Comparison of ENCODE assay signal across 24 cellular contexts in genomic region chr14:32678088-32678487, GRCh38.
A peak's percentile ranks its signal among the peaks of the same experiment; 100 is the strongest.
DNase-seq lines count a peak whose midpoint lies in the region; ATAC-seq and TF ChIP-seq lines count a peak whose summit lies in the region.
"Had no signal": no experiment of that assay in that cellular context is flagged by ENCODE, and none has a peak within 500 bp of the region (broad histone marks: within the 10 kb centered on the region; RNA-seq: fewer than 3 reads in every experiment).

No MANE protein-coding gene starts in this region.

- H3K4me3 Mint-ChIP-seq in type B pancreatic cell: no peak overlapping the region
- H3K4me3 Mint-ChIP-seq: CD14-positive monocyte; CD4-positive, CD25-positive, alpha-beta regulatory T cell; CD8-positive, alpha-beta memory T cell had no signal

- no peaks in the 10 kb centered on the region for H3K9me3 Mint-ChIP-seq in type B pancreatic cell

- dilution Hi-C loops in mammary epithelial cell (cut with HindIII; ENCODE audit: low sequenced_read_pairs): no loop called here

- peak; percentile 22; the same call in 1 of the 2 replicates for TF ChIP-seq RAD21 in Ishikawa (IDR thresholded peaks at IDR 0.05; ENCODE audit: low read depth)

- peaks cover 3% of the 10 kb centered on the region for H3K36me3 Mint-ChIP-seq in type B pancreatic cell
- H3K36me3 Mint-ChIP-seq: CD14-positive monocyte; CD4-positive, alpha-beta memory T cell; CD4-positive, CD25-positive, alpha-beta regulatory T cell; CD8-positive, alpha-beta memory T cell had no signal

- H3K9me3 ChIP-seq in mammary epithelial cell (replicated peaks; ENCODE audit: insufficient read depth, low read length) (no peaks in the 10 kb centered on the region), breast epithelium (no peaks in the 10 kb centered on the region)
- H3K9me3 ChIP-seq: BE2C, BLaER1 had no signal

- no peaks in the 10 kb centered on the region for H3K27me3 ChIP-seq in mammary epithelial cell (ENCODE audit: insufficient read depth, low read length)
- H3K27me3 ChIP-seq in breast epithelium: no peaks in the 10 kb centered on the region
- H3K27me3 ChIP-seq: BE2C, BLaER1 had no signal

- peak overlapping the region; percentile 40 for H2AFZ ChIP-seq in mammary epithelial cell (ENCODE audit: low read depth, low read length)

- no peaks in the 10 kb centered on the region for H3K4me1 ChIP-seq in mammary epithelial cell (ENCODE audit: insufficient read depth, low read length)
- H3K4me1 ChIP-seq in breast epithelium: no peaks in the 10 kb centered on the region
- H3K4me1 ChIP-seq: BLaER1 had no signal

- H3K27ac ChIP-seq in mammary epithelial cell (ENCODE audit: insufficient read depth, low read depth, low read length): no peak overlapping the region
- no peak overlapping the region for H3K27ac ChIP-seq in breast epithelium
- H3K27ac ChIP-seq: BLaER1 had no signal

- H3K4me1 Mint-ChIP-seq in type B pancreatic cell (ENCODE audit: unreplicated experiment): peaks cover 17% of the 10 kb centered on the region
- H3K4me1 Mint-ChIP-seq: CD4-positive, alpha-beta memory T cell; CD8-positive, alpha-beta memory T cell had no signal

- TF ChIP-seq CTCF in mammary epithelial cell (conservative IDR thresholded peaks at IDR 0.05 in 1 of 2, IDR thresholded peaks at IDR 0.05 in 1 of 2; ENCODE audit: extremely low read depth in 1 of 2, insufficient read depth in 1 of 2, low read depth in 1 of 2, low read length in 2 of 2) (no peak), breast epithelium (IDR thresholded peaks at IDR 0.05) (no peak), type B pancreatic cell (conservative IDR thresholded peaks at IDR 0.05) (no peak)

- H3K36me3 ChIP-seq in mammary epithelial cell (ENCODE audit: insufficient read depth, low read length) (no peaks in the 10 kb centered on the region), breast epithelium (no peaks in the 10 kb centered on the region)
- H3K36me3 ChIP-seq: BE2C, BLaER1 had no signal

- H4K20me1 ChIP-seq in mammary epithelial cell (ENCODE audit: insufficient read depth, low read length): no peaks in the 10 kb centered on the region
- H4K20me1 ChIP-seq: BLaER1 had no signal

- H3K27ac Mint-ChIP-seq in type B pancreatic cell: no peak overlapping the region
- H3K27ac Mint-ChIP-seq: CD14-positive monocyte; CD4-positive, alpha-beta memory T cell; CD4-positive, CD25-positive, alpha-beta regulatory T cell; CD8-positive, alpha-beta memory T cell had no signal

- BruUV-seq in mammary epithelial cell (replicated peaks; lab: Mats Ljungman, UMichigan): no TSS peak

- H3K4me2 ChIP-seq in mammary epithelial cell (ENCODE audit: insufficient read depth, low read depth, low read length): no peak overlapping the region
- H3K4me2 ChIP-seq: BLaER1 had no signal

- 26% methylated on average over 3 of the region's 3 CpGs for WGBS in mammary epithelial cell (ENCODE audit: low coverage, missing lambda C conversion rate)

- H3K79me2 ChIP-seq in mammary epithelial cell (ENCODE audit: insufficient read depth, low read length): no peaks in the 10 kb centered on the region

- DNase-seq in mammary epithelial cell (no peak), breast epithelium (ENCODE audit: low spot score in 2 of 2) (no peak), astrocyte of the hippocampus (ENCODE audit: low read depth, low spot score) (peak; percentile 31), left ventricle myocardium superior (no peak), type B pancreatic cell (ENCODE audit: extremely low spot score, unreplicated experiment) (no peak)
- DNase-seq: 8988T; ACHN; BE2C; C1 segment of cervical spinal cord; CD4-positive, alpha-beta memory T cell; CD4-positive, CD25-positive, alpha-beta regulatory T cell; CD8-positive, alpha-beta memory T cell; COR-L47; DMS 273 treated with DMSO at 0.1 percent for 48 hours; DMS153; DMS53; DMS79; DND-41; EL; GDM1 had no signal

- H3K9ac ChIP-seq in mammary epithelial cell (ENCODE audit: insufficient read depth, low read length): no peak overlapping the region
- H3K9ac ChIP-seq: BLaER1 had no signal

- no peaks in the 10 kb centered on the region for H3K27me3 Mint-ChIP-seq in type B pancreatic cell
- H3K27me3 Mint-ChIP-seq: CD4-positive, CD25-positive, alpha-beta regulatory T cell had no signal

- ATAC-seq in left ventricle myocardium superior: no peak
- ATAC-seq: GM12878 had no signal

- intact Hi-C loops in mammary epithelial cell (cut with micrococcal nuclease): no loop called here
- intact Hi-C loops in breast epithelium (cut with DNase I; ENCODE audit: low total_unique reads): no loop called here
- intact Hi-C loops in left ventricle myocardium superior (cut with micrococcal nuclease): no loop called here

- in situ Hi-C loops in mammary epithelial cell (cut with MboI; ENCODE audit: low sequenced_read_pairs in 2 of 2): no loop called here

- CTCF ChIA-PET in mammary epithelial cell (lab: Charles Lee; ENCODE audit: low non-redundant PET): no interaction called here

- TF ChIP-seq POLR2A in breast epithelium (IDR thresholded peaks at IDR 0.05): no peak

- H3K4me3 ChIP-seq in mammary epithelial cell (replicated peaks in 1 of 3; ENCODE audit: insufficient read depth in 1 of 3, low read depth in 2 of 3, low read length in 3 of 3): no peak overlapping the region
- no peak overlapping the region for H3K4me3 ChIP-seq in breast epithelium
- H3K4me3 ChIP-seq: BLaER1, GM12878 had no signal

- peak; percentile 95 for TF ChIP-seq EP300 in Ishikawa (IDR thresholded peaks at IDR 0.05; ENCODE audit: borderline replicate concordance)

TF ChIP-seq in Ishikawa, 13 proteins besides CTCF, POLR2A, EP300 and RAD21:
- TF ChIP-seq CREB1 (IDR thresholded peaks at IDR 0.05; ENCODE audit: low read depth) (no peak), CEBPB (IDR thresholded peaks at IDR 0.05) (no peak), TCF12 (IDR thresholded peaks at IDR 0.05; ENCODE audit: low read depth) (peak; percentile 94), USF1 (IDR thresholded peaks at IDR 0.05) (no peak), NFIC (IDR thresholded peaks at IDR 0.05) (peak; percentile 86), MAX (IDR thresholded peaks at IDR 0.05) (0 out of 2 replicates have a peak, but pooled peaks have one; percentile 52), EGR1 (IDR thresholded peaks at IDR 0.05) (no peak), FOXM1 (IDR thresholded peaks at IDR 0.05; ENCODE audit: borderline replicate concordance, low read depth) (peak; percentile 89), REST (IDR thresholded peaks at IDR 0.05; ENCODE audit: low read depth) (no peak), YY1 (IDR thresholded peaks at IDR 0.05; ENCODE audit: low read depth) (no peak), ZBTB7A (IDR thresholded peaks at IDR 0.05; ENCODE audit: low read depth) (no peak), TEAD4 (IDR thresholded peaks at IDR 0.05) (peak; percentile 93), TAF1 (IDR thresholded peaks at IDR 0.05; ENCODE audit: low read depth) (0 out of 2 replicates have a peak, but pooled peaks have one; percentile 20)
